ENCODE assay signal across 22 cellular contexts in the genomic region with DNA sequence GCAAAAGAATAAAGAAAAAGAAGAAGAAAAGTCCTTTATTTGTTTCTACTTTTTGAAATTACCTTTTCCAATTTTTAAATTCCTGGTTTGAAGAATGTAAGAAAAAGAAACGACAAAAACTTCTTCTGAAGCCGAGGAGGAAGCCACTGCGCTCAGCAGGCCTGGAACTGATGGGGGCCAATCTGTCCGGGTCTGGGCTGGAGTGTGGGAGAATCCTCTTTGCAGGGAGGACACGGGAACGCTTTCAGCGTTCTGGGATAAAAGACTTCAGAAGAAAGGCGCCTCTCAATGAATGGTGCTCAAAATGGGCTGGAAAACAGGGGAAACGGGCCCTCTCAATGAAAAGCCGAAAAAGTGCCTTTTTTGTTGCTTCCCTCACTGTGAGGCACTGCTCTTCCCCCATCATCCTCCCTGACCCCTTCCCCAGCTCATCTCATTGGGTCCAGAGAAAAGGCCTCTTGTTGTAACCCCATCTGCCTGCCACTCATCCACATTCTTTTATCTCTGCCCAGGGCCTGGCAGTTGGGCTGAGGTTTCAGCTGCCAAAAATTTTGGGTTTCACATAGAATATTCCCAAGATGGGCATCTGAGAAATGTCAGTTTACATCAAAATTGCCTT.
"Had no signal": no experiment of that assay in that cellular context is flagged by ENCODE, and none has a peak within 500 bp of the region (broad histone marks: within the 10 kb centered on the region; RNA-seq: fewer than 3 reads in every experiment).

No MANE protein-coding gene starts in this region.

- H3K4me3 ChIP-seq: gastrocnemius medialis, heart right ventricle had no signal

- H3K4me3 Mint-ChIP-seq: activated CD8-positive, alpha-beta T cell treated with anti-CD3 and anti-CD28 coated beads for 36 hours; activated naive CD8-positive, alpha-beta T cell treated with anti-CD3 and anti-CD28 coated beads, Interleukin-2, amount 10 ng/mL, durations not matched to agents 7 days and 5 days; dendritic cell treated with granulocyte-macrophage colony-stimulating factor and Interleukin-4, amounts not matched to agents 40 ng/mL and 50 ng/mL, for 4 days; immature natural killer cell; naive thymus-derived CD4-positive, alpha-beta T cell; T-cell had no signal

- ATAC-seq: activated CD8-positive, alpha-beta T cell treated with anti-CD3 and anti-CD28 coated beads for 36 hours; gastrocnemius medialis; heart right ventricle; naive thymus-derived CD4-positive, alpha-beta T cell; SK-N-SH treated with all-trans-retinoic acid at 6 μM for 48 hours; T-cell had no signal

- H3K27ac Mint-ChIP-seq: activated CD8-positive, alpha-beta T cell treated with anti-CD3 and anti-CD28 coated beads for 36 hours; activated naive CD8-positive, alpha-beta T cell treated with anti-CD3 and anti-CD28 coated beads, Interleukin-2, amount 10 ng/mL, durations not matched to agents 7 days and 5 days; activated T-helper 2 cell treated with anti-CD3 and anti-CD28 coated beads, Interferon-gamma antibody, Interleukin-2, Interleukin-4, amounts not matched to agents 10 μg/mL and 5 μg/mL and 100 μg/mL, durations not matched to agents 14 hours and 24 hours and 36 hours; dendritic cell treated with granulocyte-macrophage colony-stimulating factor and Interleukin-4, amounts not matched to agents 40 ng/mL and 50 ng/mL, for 4 days; immature natural killer cell; naive thymus-derived CD4-positive, alpha-beta T cell; progenitor cell of endocrine pancreas; T-cell had no signal

- H3K36me3 Mint-ChIP-seq: activated naive CD8-positive, alpha-beta T cell treated with anti-CD3 and anti-CD28 coated beads, Interleukin-2, amount 10 ng/mL, durations not matched to agents 7 days and 5 days; immature natural killer cell; naive thymus-derived CD4-positive, alpha-beta T cell; T-cell had no signal

- H3K27me3 ChIP-seq: brain microvascular endothelial cell, gastrocnemius medialis, heart right ventricle had no signal

- H3K27me3 Mint-ChIP-seq: activated CD8-positive, alpha-beta T cell treated with anti-CD3 and anti-CD28 coated beads for 36 hours; activated naive CD8-positive, alpha-beta T cell treated with anti-CD3 and anti-CD28 coated beads, Interleukin-2, amount 10 ng/mL, durations not matched to agents 7 days and 5 days; dendritic cell treated with granulocyte-macrophage colony-stimulating factor and Interleukin-4, amounts not matched to agents 40 ng/mL and 50 ng/mL, for 4 days; T-cell had no signal

- H3K9me3 ChIP-seq: gastrocnemius medialis, heart right ventricle had no signal

- H3K36me3 ChIP-seq: brain microvascular endothelial cell, gastrocnemius medialis, heart right ventricle had no signal

- H3K4me1 Mint-ChIP-seq: immature natural killer cell had no signal

- DNase-seq: activated CD4-positive, alpha-beta T cell treated with anti-CD3 and anti-CD28 coated beads for 48 hours; activated CD4-positive, CD25-positive, alpha-beta regulatory T cell; activated CD8-positive, alpha-beta T cell treated with anti-CD3 and anti-CD28 coated beads for 36 hours; activated naive CD4-positive, alpha-beta T cell treated with Interleukin-2 at 50 U/mL for 16 hours; activated naive CD8-positive, alpha-beta T cell treated with anti-CD3 and anti-CD28 coated beads, Interleukin-2, amount 10 ng/mL, durations not matched to agents 7 days and 5 days; activated T-cell treated with anti-CD3 and anti-CD28 coated beads, Interleukin-2, amount 50 U/mL, for 1 hour; brain microvascular endothelial cell; central memory CD4-positive, alpha-beta T cell; gastrocnemius medialis; heart right ventricle; immature natural killer cell; mesendoderm; naive thymus-derived CD4-positive, alpha-beta T cell; occipital lobe; stimulated activated CD4-positive, alpha-beta T cell treated with anti-CD3 and anti-CD28 coated beads, Interleukin-1b, Interleukin-23, amount 100 ng/mL, for 48 hours; stimulated activated CD8-positive, alpha-beta memory T cell treated with anti-CD3 and anti-CD28 coated beads, Interleukin-4, amount 100 ng/mL, for 48 hours; stimulated activated naive CD4-positive, alpha-beta T cell; T-cell had no signal

- H3K9me3 Mint-ChIP-seq: activated CD8-positive, alpha-beta T cell treated with anti-CD3 and anti-CD28 coated beads for 36 hours; activated T-helper 2 cell treated with anti-CD3 and anti-CD28 coated beads, Interferon-gamma antibody, Interleukin-2, Interleukin-4, amounts not matched to agents 10 μg/mL and 5 μg/mL and 100 μg/mL, durations not matched to agents 14 hours and 24 hours and 36 hours; dendritic cell treated with granulocyte-macrophage colony-stimulating factor and Interleukin-4, amounts not matched to agents 40 ng/mL and 50 ng/mL, for 4 days; naive thymus-derived CD4-positive, alpha-beta T cell; T-cell had no signal
